ENCODE assay signal across 1 cellular context in genomic region chr19:51926784-51927741, GRCh38.
TF ChIP-seq lines count a peak whose summit lies in the region.

ZNF613 (plus strand) TSS chr19:51927472; CDS start chr19:51936221, 8,749 bp downstream.

TF ChIP-seq in HepG2, 621 proteins besides CTCF, POLR2A, EP300 and RAD21 (continued from another document and continues in another):
- TF ChIP-seq ZNF318 (CRISPR knock-in tag; IDR thresholded peaks at IDR 0.05) (no peak), ZMAT5 (CRISPR knock-in tag; IDR thresholded peaks at IDR 0.05; ENCODE audit: borderline replicate concordance, low read depth) (no peak), SOX6 (IDR thresholded peaks at IDR 0.05) (no peak), SOX6 (CRISPR knock-in tag; IDR thresholded peaks at IDR 0.05) (0 out of 2 replicates have a peak, but pooled peaks have one; percentile 34), ZNF513 (CRISPR knock-in tag; conservative IDR thresholded peaks at IDR 0.05) (no peak), ISX (CRISPR knock-in tag; conservative IDR thresholded peaks at IDR 0.05) (no peak), CSRNP2 (CRISPR knock-in tag; conservative IDR thresholded peaks at IDR 0.05; ENCODE audit: low read depth) (no peak), MIER3 (CRISPR knock-in tag; IDR thresholded peaks at IDR 0.05; ENCODE audit: borderline replicate concordance) (no peak), ZNF713 (CRISPR knock-in tag; IDR thresholded peaks at IDR 0.05) (no peak), ZFP1 (CRISPR knock-in tag; IDR thresholded peaks at IDR 0.05) (0 out of 2 replicates have a peak, but pooled peaks have one; percentile 19), ELF1 (CRISPR knock-in tag; IDR thresholded peaks at IDR 0.05) (peak; percentile 52; the same call in 1 of the 2 replicates), TP53 (CRISPR knock-in tag; conservative IDR thresholded peaks at IDR 0.05) (no peak), ZNF354B (CRISPR knock-in tag; IDR thresholded peaks at IDR 0.05) (no peak), ZNF512B (CRISPR knock-in tag; IDR thresholded peaks at IDR 0.05; ENCODE audit: borderline replicate concordance) (no peak), TCF7 (IDR thresholded peaks at IDR 0.05; ENCODE audit: low read depth) (no peak), ZNF678 (CRISPR knock-in tag; IDR thresholded peaks at IDR 0.05) (no peak), NR0B2 (CRISPR knock-in tag; IDR thresholded peaks at IDR 0.05) (no peak), CCAR2 (optimal IDR thresholded peaks at IDR 0.05; ENCODE audit: low read depth, low read length) (no peak), JARID2 (CRISPR knock-in tag; IDR thresholded peaks at IDR 0.05; ENCODE audit: insufficient replicate concordance) (no peak), IRX3 (CRISPR knock-in tag; IDR thresholded peaks at IDR 0.05; ENCODE audit: borderline replicate concordance, low read depth) (no peak), RBM39 (IDR thresholded peaks at IDR 0.05; ENCODE audit: low read depth, low read length, poor library complexity, severe bottlenecking) (no peak), FOXP4 (CRISPR knock-in tag; IDR thresholded peaks at IDR 0.05) (no peak), RCOR2 (CRISPR knock-in tag; IDR thresholded peaks at IDR 0.05) (no peak), U2AF2 (IDR thresholded peaks at IDR 0.05; ENCODE audit: low read depth, low read length) (no peak), ZNF792 (CRISPR knock-in tag; IDR thresholded peaks at IDR 0.05) (peak; percentile 16; the same call in 1 of the 2 replicates), ZNF598 (CRISPR knock-in tag; IDR thresholded peaks at IDR 0.05; ENCODE audit: borderline replicate concordance) (no peak), ZNF616 (CRISPR knock-in tag; IDR thresholded peaks at IDR 0.05; ENCODE audit: low read depth) (no peak), CEBPB (IDR thresholded peaks at IDR 0.05; ENCODE audit: borderline replicate concordance, low read depth, low read length) (no peak), ZBTB38 (CRISPR knock-in tag; IDR thresholded peaks at IDR 0.05) (peak; percentile 55; the same call in 1 of the 2 replicates), CEBPZ (IDR thresholded peaks at IDR 0.05; ENCODE audit: low read length) (no peak), E2F5 (CRISPR knock-in tag; conservative IDR thresholded peaks at IDR 0.05) (no peak), ZBTB25 (CRISPR knock-in tag; IDR thresholded peaks at IDR 0.05) (0 out of 2 replicates have a peak, but pooled peaks have one; percentile 28), LCORL (IDR thresholded peaks at IDR 0.05) (no peak), LCORL (CRISPR knock-in tag; IDR thresholded peaks at IDR 0.05) (peak; percentile 64)
